In genomic region chr21:36709030-36709867, GRCh38 we compare ENCODE assay signal across 13 cellular contexts. TPM values are rescaled to one million over a fixed set of nuclear protein-coding genes. Genes with fewer than 3 reads are reported as not detected.
A peak's percentile ranks its signal among the peaks of the same experiment; 100 is the strongest.
DNase-seq lines count a peak whose midpoint lies in the region; ATAC-seq, FAIRE-seq and TF ChIP-seq lines count a peak whose summit lies in the region.
"Had no signal": no experiment of that assay in that cellular context is flagged by ENCODE, and none has a peak within 500 bp of the region (broad histone marks: within the 10 kb centered on the region; RNA-seq: fewer than 3 reads in every experiment).

No MANE protein-coding gene starts in this region.

- no peaks in the 10 kb centered on the region for H3K9me3 ChIP-seq in body of pancreas
- H3K9me3 ChIP-seq in mesenchymal stem cell (ENCODE audit: control insufficient read depth, low read length), result no peaks in the 10 kb centered on the region

- H2BK12ac ChIP-seq in mesenchymal stem cell (ENCODE audit: low read length in 2 of 2), result no peak overlapping the region

- H2BK15ac ChIP-seq in mesenchymal stem cell (ENCODE audit: low read depth, poor library complexity, severe bottlenecking), result no peak overlapping the region

- no peaks in the 10 kb centered on the region for H3K79me1 ChIP-seq in mesenchymal stem cell (replicated peaks; ENCODE audit: low read length, poor library complexity, severe bottlenecking)

- H3K4me3 Mint-ChIP-seq in activated CD8-positive, alpha-beta T cell treated with anti-CD3 and anti-CD28 coated beads, Interleukin-2, amount 10 ng/mL, durations not matched to agents 7 days and 5 days, result no peak overlapping the region
- no peak overlapping the region for H3K4me3 Mint-ChIP-seq in activated CD8-positive, alpha-beta T cell treated with anti-CD3 and anti-CD28 coated beads for 36 hours
- H3K4me3 Mint-ChIP-seq in stimulated activated naive CD8-positive, alpha-beta T cell treated with anti-CD3 and anti-CD28 coated beads, Interleukin-15, amount 100 ng/mL, for 72 hours, result peak overlapping the region; percentile 15 to 74

- peak overlapping the region in 1 of 2 experiments; percentile 72 for H3K23ac ChIP-seq in mesenchymal stem cell (ENCODE audit: low read length in 2 of 2)

- H3K9me3 Mint-ChIP-seq in activated CD8-positive, alpha-beta T cell treated with anti-CD3 and anti-CD28 coated beads, Interleukin-2, amount 10 ng/mL, durations not matched to agents 7 days and 5 days (ENCODE audit: insufficient read depth), result no peaks in the 10 kb centered on the region
- H3K9me3 Mint-ChIP-seq in activated CD8-positive, alpha-beta T cell treated with anti-CD3 and anti-CD28 coated beads for 36 hours, result no peaks in the 10 kb centered on the region
- H3K9me3 Mint-ChIP-seq in stimulated activated naive CD8-positive, alpha-beta T cell treated with anti-CD3 and anti-CD28 coated beads, Interleukin-15, amount 100 ng/mL, for 72 hours, result no peaks in the 10 kb centered on the region

- TF ChIP-seq POLR2A in body of pancreas (IDR thresholded peaks at IDR 0.05) (no peak), GM12891 (IDR thresholded peaks at IDR 0.05; ENCODE audit: low read depth, low read length) (no peak)

- H2AFZ ChIP-seq in mesenchymal stem cell (ENCODE audit: low read depth, low read length), result no peak overlapping the region

- H3K27ac Mint-ChIP-seq in activated CD8-positive, alpha-beta T cell treated with anti-CD3 and anti-CD28 coated beads, Interleukin-2, amount 10 ng/mL, durations not matched to agents 7 days and 5 days, result no peak overlapping the region
- no peak overlapping the region for H3K27ac Mint-ChIP-seq in activated CD8-positive, alpha-beta T cell treated with anti-CD3 and anti-CD28 coated beads for 36 hours
- peak overlapping the region in 1 of 2 donors; percentile 34 for H3K27ac Mint-ChIP-seq in stimulated activated naive CD8-positive, alpha-beta T cell treated with anti-CD3 and anti-CD28 coated beads, Interleukin-15, amount 100 ng/mL, for 72 hours

- H3K18ac ChIP-seq in mesenchymal stem cell (ENCODE audit: low read depth in 1 of 2, low read length in 2 of 2), result no peak overlapping the region

- no peak for FAIRE-seq in GM12891 (lab: Jason Lieb, UNC)

- CTCF ChIA-PET in activated CD8-positive, alpha-beta T cell treated with anti-CD3 and anti-CD28 coated beads, Interleukin-2, amount 10 ng/mL, durations not matched to agents 7 days and 5 days (lab: Charles Lee), result no interaction called here
- CTCF ChIA-PET in activated CD8-positive, alpha-beta T cell treated with anti-CD3 and anti-CD28 coated beads for 36 hours (lab: Charles Lee), result interaction anchor here (1.2 to 2.2 kb wide), 3 partner anchors 10 to 145 kb away, joined by 3 to 7 read pairs (median 4); partner anchors contain the start of gene SIM2

- POLR2A ChIA-PET in activated CD8-positive, alpha-beta T cell treated with anti-CD3 and anti-CD28 coated beads, Interleukin-2, amount 10 ng/mL, durations not matched to agents 7 days and 5 days (lab: Charles Lee), result no interaction called here
- POLR2A ChIA-PET in activated CD8-positive, alpha-beta T cell treated with anti-CD3 and anti-CD28 coated beads for 36 hours (lab: Charles Lee), result no interaction called here

- no peak overlapping the region for H2BK5ac ChIP-seq in mesenchymal stem cell (ENCODE audit: low read depth, low read length, poor library complexity, severe bottlenecking)

- peaks cover 42% of the 10 kb centered on the region for H3K4me1 ChIP-seq in body of pancreas
- peaks cover 46% of the 10 kb centered on the region for H3K4me1 ChIP-seq in mesenchymal stem cell (ENCODE audit: control insufficient read depth, insufficient read depth, low read depth, low read length)

- intact Hi-C loops in activated CD8-positive, alpha-beta T cell treated with anti-CD3 and anti-CD28 coated beads for 36 hours (cut with micrococcal nuclease), result no loop called here
- intact Hi-C loops in body of pancreas (cut with DNase I), result no loop called here

- no peak overlapping the region for H3K4me3 ChIP-seq in body of pancreas
- H3K4me3 ChIP-seq in mesenchymal stem cell (ENCODE audit: insufficient read depth in 1 of 2, low read depth in 1 of 2, low read length in 2 of 2), result peak overlapping the region in 1 of 2 experiments; percentile 28

- no peak overlapping the region for H2BK120ac ChIP-seq in mesenchymal stem cell (ENCODE audit: low read depth, low read length)

- no peak overlapping the region for H3K4ac ChIP-seq in mesenchymal stem cell (ENCODE audit: low read depth in 1 of 2, low read length in 2 of 2)

- peaks cover 2% of the 10 kb centered on the region for H3K36me3 Mint-ChIP-seq in activated CD8-positive, alpha-beta T cell treated with anti-CD3 and anti-CD28 coated beads, Interleukin-2, amount 10 ng/mL, durations not matched to agents 7 days and 5 days (ENCODE audit: low read depth)
- H3K36me3 Mint-ChIP-seq in activated CD8-positive, alpha-beta T cell treated with anti-CD3 and anti-CD28 coated beads for 36 hours (ENCODE audit: low read depth), result no peaks in the 10 kb centered on the region

- peaks cover 24% of the 10 kb centered on the region for H3K4me1 Mint-ChIP-seq in activated CD8-positive, alpha-beta T cell treated with anti-CD3 and anti-CD28 coated beads, Interleukin-2, amount 10 ng/mL, durations not matched to agents 7 days and 5 days (ENCODE audit: low read depth)
- H3K4me1 Mint-ChIP-seq in activated CD8-positive, alpha-beta T cell treated with anti-CD3 and anti-CD28 coated beads for 36 hours (ENCODE audit: low read depth), result peaks cover 41% of the 10 kb centered on the region
- peaks cover 54% of the 10 kb centered on the region for H3K4me1 Mint-ChIP-seq in stimulated activated naive CD8-positive, alpha-beta T cell treated with anti-CD3 and anti-CD28 coated beads, Interleukin-15, amount 100 ng/mL, for 72 hours

- DNase-seq in activated CD8-positive, alpha-beta T cell treated with anti-CD3 and anti-CD28 coated beads, Interleukin-2, amount 10 ng/mL, durations not matched to agents 7 days and 5 days, result no peak
- DNase-seq in activated CD8-positive, alpha-beta T cell treated with anti-CD3 and anti-CD28 coated beads for 36 hours, result no peak
- peak in 1 of 4 donors; percentile 8 for DNase-seq in body of pancreas
- no peak for DNase-seq in mesenchymal stem cell
- DNase-seq in stimulated activated naive CD8-positive, alpha-beta T cell treated with anti-CD3 and anti-CD28 coated beads, Interleukin-15, amount 100 ng/mL, for 72 hours, result no peak
- DNase-seq in GM12891 (ENCODE audit: insufficient read length, low spot score), result no peak
- DNase-seq in mucosa of gallbladder (ENCODE audit: low spot score), result no peak
- DNase-seq: activated CD4-positive, alpha-beta T cell treated with anti-CD3 and anti-CD28 coated beads, Interleukin-2, amount 50 U/mL, for 1 hour; erythroblast; NCI-H1694; SIG-M5 had no signal

- no peak overlapping the region for H4K8ac ChIP-seq in mesenchymal stem cell (ENCODE audit: low read length)

- no peak overlapping the region for H3K9ac ChIP-seq in mesenchymal stem cell (ENCODE audit: low read length)

- H4K91ac ChIP-seq in mesenchymal stem cell (ENCODE audit: low read length), result no peak overlapping the region

- H2AK5ac ChIP-seq in mesenchymal stem cell (ENCODE audit: low read length, severe bottlenecking), result no peak overlapping the region

- WGBS in body of pancreas, 2 donors, result 5 to 14% methylated on average over 16 to 55 of the region's 55 CpGs
- WGBS in mesenchymal stem cell, result 3% methylated on average over 36 of the region's 55 CpGs

- H3K36me3 ChIP-seq in body of pancreas (replicated peaks in 1 of 2; ENCODE audit: insufficient read depth in 1 of 2, low read depth in 2 of 2), result no peaks in the 10 kb centered on the region
- no peaks in the 10 kb centered on the region for H3K36me3 ChIP-seq in mesenchymal stem cell (ENCODE audit: control insufficient read depth in 1 of 2, insufficient read depth in 2 of 2, low read depth in 1 of 2, low read length in 2 of 2)

- peaks cover 77% of the 10 kb centered on the region for H3K27me3 Mint-ChIP-seq in activated CD8-positive, alpha-beta T cell treated with anti-CD3 and anti-CD28 coated beads, Interleukin-2, amount 10 ng/mL, durations not matched to agents 7 days and 5 days (ENCODE audit: low read depth)
- peaks cover 76% of the 10 kb centered on the region for H3K27me3 Mint-ChIP-seq in activated CD8-positive, alpha-beta T cell treated with anti-CD3 and anti-CD28 coated beads for 36 hours
- peaks cover 98% of the 10 kb centered on the region for H3K27me3 Mint-ChIP-seq in stimulated activated naive CD8-positive, alpha-beta T cell treated with anti-CD3 and anti-CD28 coated beads, Interleukin-15, amount 100 ng/mL, for 72 hours

- no peak for TF ChIP-seq CTCF in activated CD8-positive, alpha-beta T cell treated with anti-CD3 and anti-CD28 coated beads for 36 hours (IDR thresholded peaks at IDR 0.05)
- TF ChIP-seq CTCF in body of pancreas (IDR thresholded peaks at IDR 0.05), result no peak

- H3K27me3 ChIP-seq in body of pancreas, result peaks cover 0 to 64% of the 10 kb centered on the region in 2 donors
- peaks cover 74 to 92% of the 10 kb centered on the region in 2 experiments for H3K27me3 ChIP-seq in mesenchymal stem cell (ENCODE audit: control insufficient read depth in 1 of 2, insufficient read depth in 1 of 2, low read length in 2 of 2)

- H3K14ac ChIP-seq in mesenchymal stem cell (ENCODE audit: low read length in 2 of 2), result peak overlapping the region in 1 of 2 experiments; percentile 42

- peak; percentile 15 for ATAC-seq in activated CD8-positive, alpha-beta T cell treated with anti-CD3 and anti-CD28 coated beads, Interleukin-2, amount 10 ng/mL, durations not matched to agents 7 days and 5 days
- no peak for ATAC-seq in activated CD8-positive, alpha-beta T cell treated with anti-CD3 and anti-CD28 coated beads for 36 hours
- ATAC-seq in body of pancreas (peak; percentile 12), HG03571 (IDR thresholded peaks at IDR 0.05; ENCODE audit: unreplicated experiment) (no peak)
- ATAC-seq in stimulated activated naive CD8-positive, alpha-beta T cell treated with anti-CD3 and anti-CD28 coated beads, Interleukin-15, amount 100 ng/mL, for 72 hours, result no peak

- H3K4me2 ChIP-seq in mesenchymal stem cell (ENCODE audit: low read length, poor library complexity, severe bottlenecking), result peak overlapping the region; percentile 65

- H3K27ac ChIP-seq in body of pancreas (no peak overlapping the region), mesenchymal stem cell (ENCODE audit: low read length, poor library complexity, severe bottlenecking) (no peak overlapping the region)

TF ChIP-seq in GM12891, 5 proteins besides CTCF, POLR2A, EP300 and RAD21:
- TF ChIP-seq PAX5 (IDR thresholded peaks at IDR 0.05; ENCODE audit: insufficient read depth, low read length, severe bottlenecking) (no peak), TAF1 (IDR thresholded peaks at IDR 0.05; ENCODE audit: low read depth, low read length) (no peak)

RNA-seq across cellular contexts. Expression of gene SIM2, which starts 10.3 kb away (rescaled TPM):
- not detected for total RNA-seq in activated CD8-positive, alpha-beta T cell treated with anti-CD3 and anti-CD28 coated beads, Interleukin-2, amount 10 ng/mL, durations not matched to agents 7 days and 5 days
- not detected for total RNA-seq in activated CD8-positive, alpha-beta T cell treated with anti-CD3 and anti-CD28 coated beads for 36 hours
- under 1 TPM in 1 of 2 donors, not detected in 1; 0.26 TPM for total RNA-seq in body of pancreas
- 0.10 TPM for polyA plus RNA-seq in mesenchymal stem cell (2013, experiment 1 of 2)
- 0.10 TPM for polyA plus RNA-seq in mesenchymal stem cell (2013, experiment 2 of 2)
- polyA plus RNA-seq in GM12891 (2012; ENCODE audit: low read depth, missing spikeins), result 0.04 TPM
- 0.14 TPM for total RNA-seq in mucosa of gallbladder
- total RNA-seq: lung microvascular endothelial cell had no signal

Comparison
In these comparisons a context has a peak if more than half of its experiments do, and no peak if none do; other contexts are left out.
1. ATAC-seq: peak in activated CD8-positive, alpha-beta T cell treated with anti-CD3 and anti-CD28 coated beads, Interleukin-2, amount 10 ng/mL, durations not matched to agents 7 days and 5 days (single experiment) and body of pancreas (single experiment); none in activated CD8-positive, alpha-beta T cell treated with anti-CD3 and anti-CD28 coated beads for 36 hours (single experiment), stimulated activated naive CD8-positive, alpha-beta T cell treated with anti-CD3 and anti-CD28 coated beads, Interleukin-15, amount 100 ng/mL, for 72 hours (single experiment) and HG03571 (single experiment).
2. H3K4me3 Mint-ChIP-seq: peak in stimulated activated naive CD8-positive, alpha-beta T cell treated with anti-CD3 and anti-CD28 coated beads, Interleukin-15, amount 100 ng/mL, for 72 hours (2 of 2); none in activated CD8-positive, alpha-beta T cell treated with anti-CD3 and anti-CD28 coated beads, Interleukin-2, amount 10 ng/mL, durations not matched to agents 7 days and 5 days (single experiment) and activated CD8-positive, alpha-beta T cell treated with anti-CD3 and anti-CD28 coated beads for 36 hours (single experiment).